ENCODE assay signal across 12 cellular contexts in genomic region chr6:104956663-104957294, GRCh38. TPM values are rescaled to one million over a fixed set of nuclear protein-coding genes. Genes with fewer than 3 reads are reported as not detected.
A peak's percentile ranks its signal among the peaks of the same experiment; 100 is the strongest.
DNase-seq lines count a peak whose midpoint lies in the region; ATAC-seq, FAIRE-seq and TF ChIP-seq lines count a peak whose summit lies in the region.
"Had no signal": no experiment of that assay in that cellular context is flagged by ENCODE, and none has a peak within 500 bp of the region (broad histone marks: within the 10 kb centered on the region; RNA-seq: fewer than 3 reads in every experiment).

TSS of gene LIN28B (plus strand) at chr6:104957107. CDS start at chr6:104957251, 144 bp downstream.

- peak within 1 kb of the TSS; percentile 41 for H3K4me3 Mint-ChIP-seq in activated CD8-positive, alpha-beta memory T cell treated with anti-CD3 and anti-CD28 coated beads, Interleukin-2, amount 10 ng/mL, durations not matched to agents 7 days and 5 days
- H3K4me3 Mint-ChIP-seq: central memory CD8-positive, alpha-beta T cell had no signal

- peaks cover 9% of the 10 kb centered on the region for H3K4me1 Mint-ChIP-seq in activated CD8-positive, alpha-beta memory T cell treated with anti-CD3 and anti-CD28 coated beads, Interleukin-2, amount 10 ng/mL, durations not matched to agents 7 days and 5 days

- DNase-seq in activated CD8-positive, alpha-beta memory T cell treated with anti-CD3 and anti-CD28 coated beads, Interleukin-2, amount 10 ng/mL, durations not matched to agents 7 days and 5 days: no peak
- no peak for DNase-seq in activated CD8-positive, alpha-beta memory T cell treated with anti-CD3 and anti-CD28 coated beads, Interleukin-2, amount 50 U/mL, for 48 hours
- peak; percentile 78 for DNase-seq in NCI-H748 treated with DMSO at 0.1 percent for 48 hours (lab: John Stamatoyannopoulos, UW)
- peak; percentile 74 for DNase-seq in cerebellar cortex (ENCODE audit: low spot score)
- DNase-seq in retinal pigment epithelial cell (ENCODE audit: low read depth): no peak
- no peak for DNase-seq in GM12892 (ENCODE audit: insufficient read length)
- no peak for DNase-seq in activated CD4-positive, alpha-beta T cell treated with anti-CD3 and anti-CD28 coated beads for 4 hours
- no peak for DNase-seq in GF-D8 (lab: John Stamatoyannopoulos, UW)
- DNase-seq: HCEC 1CT, ovary had no signal

- peaks cover 4% of the 10 kb centered on the region for H3K36me3 Mint-ChIP-seq in activated CD8-positive, alpha-beta memory T cell treated with anti-CD3 and anti-CD28 coated beads, Interleukin-2, amount 10 ng/mL, durations not matched to agents 7 days and 5 days

- no peaks in the 10 kb centered on the region for H3K9me3 Mint-ChIP-seq in activated CD8-positive, alpha-beta memory T cell treated with anti-CD3 and anti-CD28 coated beads, Interleukin-2, amount 10 ng/mL, durations not matched to agents 7 days and 5 days (ENCODE audit: low read depth)

- peaks cover 70% of the 10 kb centered on the region for H3K27me3 Mint-ChIP-seq in activated CD8-positive, alpha-beta memory T cell treated with anti-CD3 and anti-CD28 coated beads, Interleukin-2, amount 10 ng/mL, durations not matched to agents 7 days and 5 days

- no peak for FAIRE-seq in GM12892 (lab: Jason Lieb, UNC)
- FAIRE-seq: GM18507 had no signal

- H3K4me3 ChIP-seq in retinal pigment epithelial cell (ENCODE audit: low read length): peak within 1 kb of the TSS; percentile 54
- H3K4me3 ChIP-seq: ovary had no signal

- no peak for TF ChIP-seq POLR2A in GM12892 (IDR thresholded peaks at IDR 0.05; ENCODE audit: low read depth, low read length)

- no peak for ATAC-seq in activated CD8-positive, alpha-beta memory T cell treated with anti-CD3 and anti-CD28 coated beads, Interleukin-2, amount 10 ng/mL, durations not matched to agents 7 days and 5 days

- CTCF ChIA-PET in activated CD8-positive, alpha-beta memory T cell treated with anti-CD3 and anti-CD28 coated beads, Interleukin-2, amount 10 ng/mL, durations not matched to agents 7 days and 5 days (lab: Charles Lee): no interaction called here

- no peak within 1 kb of the TSS for H3K27ac Mint-ChIP-seq in activated CD8-positive, alpha-beta memory T cell treated with anti-CD3 and anti-CD28 coated beads, Interleukin-2, amount 10 ng/mL, durations not matched to agents 7 days and 5 days

- no peak for TF ChIP-seq CTCF in retinal pigment epithelial cell (conservative IDR thresholded peaks at IDR 0.05; ENCODE audit: low read depth, low read length)

RNA-seq across cellular contexts. Expression of gene LIN28B, which starts in this region (rescaled TPM):
- total RNA-seq in activated CD8-positive, alpha-beta memory T cell treated with anti-CD3 and anti-CD28 coated beads, Interleukin-2, amount 10 ng/mL, durations not matched to agents 7 days and 5 days: not detected
- polyA plus RNA-seq in GM12892 (2012; ENCODE audit: missing spikeins): not detected
- polyA plus RNA-seq: ovary had no signal

Comparison
In these comparisons a context has a peak if more than half of its experiments do, and no peak if none do; other contexts are left out.
1. DNase-seq: peak in NCI-H748 treated with DMSO at 0.1 percent for 48 hours (single experiment) and cerebellar cortex (single experiment); none in activated CD8-positive, alpha-beta memory T cell treated with anti-CD3 and anti-CD28 coated beads, Interleukin-2, amount 10 ng/mL, durations not matched to agents 7 days and 5 days (single experiment), activated CD8-positive, alpha-beta memory T cell treated with anti-CD3 and anti-CD28 coated beads, Interleukin-2, amount 50 U/mL, for 48 hours (single experiment), retinal pigment epithelial cell (single experiment), GM12892 (single experiment), activated CD4-positive, alpha-beta T cell treated with anti-CD3 and anti-CD28 coated beads for 4 hours (0 of 2) and GF-D8 (single experiment).